Comparison of ENCODE assay signal across 12 cellular contexts in the genomic region with DNA sequence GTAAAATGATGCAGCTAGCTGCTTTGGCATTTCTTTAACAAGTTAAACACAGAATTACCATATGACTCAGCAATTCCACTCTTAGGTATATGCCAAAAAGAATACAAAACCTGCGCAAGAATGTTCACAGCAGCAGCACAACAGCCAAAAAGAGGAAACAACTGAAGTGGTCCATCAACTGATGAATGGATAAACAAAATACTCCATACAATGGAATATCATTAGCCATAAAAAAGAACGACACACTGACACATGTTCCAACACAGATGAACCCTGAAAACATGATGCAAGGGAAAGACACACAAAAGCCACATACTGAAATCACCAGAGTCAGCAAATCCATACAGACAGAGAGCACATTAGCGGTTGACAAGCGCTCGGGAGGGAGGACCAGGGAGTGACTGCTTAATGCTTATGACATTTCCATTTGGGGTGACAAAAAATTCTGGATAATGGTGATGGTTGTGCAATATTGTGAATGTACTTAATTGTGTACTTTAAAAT. TPM values are rescaled to one million over a fixed set of nuclear protein-coding genes. Genes with fewer than 3 reads are reported as not detected.
DNase-seq lines count a peak whose midpoint lies in the region; ATAC-seq, FAIRE-seq and TF ChIP-seq lines count a peak whose summit lies in the region.
"Had no signal": no experiment of that assay in that cellular context is flagged by ENCODE, and none has a peak within 500 bp of the region (broad histone marks: within the 10 kb centered on the region; RNA-seq: fewer than 3 reads in every experiment).

No MANE protein-coding gene starts in this region.

- H3K9me3 ChIP-seq in HepG2 (ENCODE audit: low read length) (no peaks in the 10 kb centered on the region), right lobe of liver (no peaks in the 10 kb centered on the region)

- in situ Hi-C loops in HepG2 (cut with HindIII; ENCODE audit: extremely low pct_ligation_motif_present, low pct_unique_long_range_greater_than_20kb), result no loop called here

- H3K4me1 Mint-ChIP-seq in activated T-helper 1 cell treated with anti-CD3 and anti-CD28 coated beads, Interleukin-12 subunit alpha, Interleukin-12 subunit beta, Interleukin-2, Interleukin-4 antibody, amounts not matched to agents 30 ng/mL and 10 ng/mL and 1 ng/mL, durations not matched to agents 14 hours and 24 hours and 36 hours (ENCODE audit: low read depth), result peaks cover 58% of the 10 kb centered on the region

- no peak for TF ChIP-seq EP300 in HepG2 (IDR thresholded peaks at IDR 0.05; ENCODE audit: low read depth in 2 of 2, low read length in 2 of 2)
- no peak for TF ChIP-seq EP300 in HepG2 (CRISPR knock-in tag; IDR thresholded peaks at IDR 0.05; ENCODE audit: borderline replicate concordance)

- H2AFZ ChIP-seq in HepG2 (ENCODE audit: low read length), result no peak overlapping the region

- H3K4me2 ChIP-seq in HepG2 (ENCODE audit: low read depth, low read length), result no peak overlapping the region; the same call in 1 of the 2 replicates

- H3K27me3 ChIP-seq in HepG2 (ENCODE audit: control insufficient read depth in 1 of 2, insufficient read depth in 2 of 2, low read length in 2 of 2) (no peaks in the 10 kb centered on the region), right lobe of liver (no peaks in the 10 kb centered on the region)

- intact Hi-C loops in HepG2 (cut with micrococcal nuclease; ENCODE audit: unreplicated experiment), result loop anchor here (5.0 kb wide), 1 partner anchor 48 kb away; the partner anchor contains the start of gene PROZ
- intact Hi-C loops in right lobe of liver (cut with DNase I), result loop anchor here in 1 of 2 donors (5.0 kb wide), 1 partner anchor 48 kb away; the partner anchor contains the start of gene PROZ
- intact Hi-C loops in activated T-helper 1 cell treated with anti-CD3 and anti-CD28 coated beads, Interleukin-12 subunit alpha, Interleukin-12 subunit beta, Interleukin-2, Interleukin-4 antibody, amounts not matched to agents 30 ng/mL and 10 ng/mL and 1 ng/mL, durations not matched to agents 14 hours and 24 hours and 36 hours (cut with micrococcal nuclease), result loop anchor here (5.0 kb wide), 1 partner anchor 518 kb away; no protein-coding TSS in a partner anchor

- H3K9me3 Mint-ChIP-seq in activated T-helper 1 cell treated with anti-CD3 and anti-CD28 coated beads, Interleukin-12 subunit alpha, Interleukin-12 subunit beta, Interleukin-2, Interleukin-4 antibody, amounts not matched to agents 30 ng/mL and 10 ng/mL and 1 ng/mL, durations not matched to agents 14 hours and 24 hours and 36 hours, result no peaks in the 10 kb centered on the region

- CTCF ChIA-PET in HepG2 (lab: Yijun Ruan, JAX; ENCODE audit: low intra/inter-chr PET ratio, low total read pairs), result no interaction called here

- no peak for ATAC-seq in HepG2
- ATAC-seq in right lobe of liver, result no peak
- ATAC-seq in GM21367 (IDR thresholded peaks at IDR 0.05; ENCODE audit: unreplicated experiment), result no peak

- H3K27ac ChIP-seq in HepG2 (ENCODE audit: extremely low read length, insufficient read depth, low read length), result no peak overlapping the region
- H3K27ac ChIP-seq in right lobe of liver, result peak overlapping the region in 1 of 3 donors; percentile 25

- no peak for FAIRE-seq in HepG2 (lab: Jason Lieb, UNC)
- FAIRE-seq: colon had no signal

- DNase-seq in HepG2 (ENCODE audit: low spot score), result no peak
- DNase-seq in right lobe of liver, result no peak
- DNase-seq in activated T-helper 1 cell treated with anti-CD3 and anti-CD28 coated beads, Interleukin-12 subunit alpha, Interleukin-12 subunit beta, Interleukin-2, Interleukin-4 antibody, amounts not matched to agents 30 ng/mL and 10 ng/mL and 1 ng/mL, durations not matched to agents 14 hours and 24 hours and 36 hours (ENCODE audit: low spot score), result no peak
- DNase-seq in fibroblast of the aortic adventitia (ENCODE audit: low read depth), result peak; percentile 83
- DNase-seq in stimulated activated CD4-positive, alpha-beta T cell treated with anti-CD3 and anti-CD28 coated beads, Interleukin-4, amount 100 ng/mL, for 24 hours, result no peak
- no peak for DNase-seq in NCI-H82 (lab: John Stamatoyannopoulos, UW)
- no peak for DNase-seq in NCI-H69 (lab: John Stamatoyannopoulos, UW)
- DNase-seq: NCI-H1436 treated with DMSO at 0.1 percent for 48 hours had no signal

- H3K4me1 ChIP-seq in HepG2 (ENCODE audit: insufficient read depth, low read length) (peaks cover 54% of the 10 kb centered on the region), right lobe of liver (peaks cover 0 to 36% (median 9%) of the 10 kb centered on the region in 4 donors)

- H3K4me3 ChIP-seq in HepG2 (replicated peaks in 1 of 3; ENCODE audit: insufficient read depth in 1 of 3, low read depth in 2 of 3, low read length in 3 of 3), result no peak overlapping the region
- H3K4me3 ChIP-seq in right lobe of liver, result no peak overlapping the region
- no peak overlapping the region for H3K4me3 ChIP-seq in fibroblast of the aortic adventitia (ENCODE audit: low read depth, low read length)

- H3K79me2 ChIP-seq in HepG2 (ENCODE audit: insufficient read depth, low read length), result peaks cover 86% of the 10 kb centered on the region

- TF ChIP-seq RAD21 in HepG2 (CRISPR knock-in tag; IDR thresholded peaks at IDR 0.05), result no peak

- peaks cover 0 to 19% of the 10 kb centered on the region in 2 experiments; a peak in 3 of 5 replicates for H3K36me3 ChIP-seq in HepG2 (replicated peaks in 1 of 2; ENCODE audit: control insufficient read depth in 1 of 2, insufficient read depth in 2 of 2, low read length in 2 of 2)
- no peaks in the 10 kb centered on the region for H3K36me3 ChIP-seq in right lobe of liver

- 98% methylated on average over 5 of the region's 5 CpGs for WGBS in HepG2 (ENCODE audit: low lambda C conversion rate)
- 29% methylated on average over 5 of the region's 5 CpGs for WGBS in right lobe of liver (ENCODE audit: insufficient coverage, low coverage, low lambda C conversion rate, missing lambda C conversion rate)

- peak overlapping the region; percentile 81 for H3K27ac Mint-ChIP-seq in activated T-helper 1 cell treated with anti-CD3 and anti-CD28 coated beads, Interleukin-12 subunit alpha, Interleukin-12 subunit beta, Interleukin-2, Interleukin-4 antibody, amounts not matched to agents 30 ng/mL and 10 ng/mL and 1 ng/mL, durations not matched to agents 14 hours and 24 hours and 36 hours

- H3K27me3 Mint-ChIP-seq in activated T-helper 1 cell treated with anti-CD3 and anti-CD28 coated beads, Interleukin-12 subunit alpha, Interleukin-12 subunit beta, Interleukin-2, Interleukin-4 antibody, amounts not matched to agents 30 ng/mL and 10 ng/mL and 1 ng/mL, durations not matched to agents 14 hours and 24 hours and 36 hours (ENCODE audit: insufficient read depth), result no peaks in the 10 kb centered on the region

- TF ChIP-seq POLR2A in HepG2 (IDR thresholded peaks at IDR 0.05; ENCODE audit: insufficient read depth in 1 of 2, low read depth in 2 of 2, low read length in 2 of 2) (0 out of 4 replicates have a peak, but pooled peaks of 1 of the 2 experiments have one; percentile 22), right lobe of liver (IDR thresholded peaks at IDR 0.05) (no peak)

- no peak overlapping the region for H3K9ac ChIP-seq in HepG2 (ENCODE audit: insufficient read depth, low read depth, low read length)

- peak overlapping the region; percentile 73 for H3K4me3 Mint-ChIP-seq in activated T-helper 1 cell treated with anti-CD3 and anti-CD28 coated beads, Interleukin-12 subunit alpha, Interleukin-12 subunit beta, Interleukin-2, Interleukin-4 antibody, amounts not matched to agents 30 ng/mL and 10 ng/mL and 1 ng/mL, durations not matched to agents 14 hours and 24 hours and 36 hours

- no TSS peak for BruUV-seq in HepG2 (replicated peaks; lab: Mats Ljungman, UMichigan)

- peaks cover 22% of the 10 kb centered on the region for H3K36me3 Mint-ChIP-seq in activated T-helper 1 cell treated with anti-CD3 and anti-CD28 coated beads, Interleukin-12 subunit alpha, Interleukin-12 subunit beta, Interleukin-2, Interleukin-4 antibody, amounts not matched to agents 30 ng/mL and 10 ng/mL and 1 ng/mL, durations not matched to agents 14 hours and 24 hours and 36 hours (ENCODE audit: low read depth)

- TF ChIP-seq CTCF in HepG2 (CRISPR knock-in tag; IDR thresholded peaks at IDR 0.05) (no peak), right lobe of liver (IDR thresholded peaks at IDR 0.05) (no peak), fibroblast of the aortic adventitia (IDR thresholded peaks at IDR 0.05; ENCODE audit: insufficient read depth, low read length) (no peak)

- POLR2A ChIA-PET in HepG2 (lab: Yijun Ruan, JAX), result no interaction called here

- peaks cover 12% of the 10 kb centered on the region for H4K20me1 ChIP-seq in HepG2 (ENCODE audit: insufficient read depth, low read length)

RNA-seq across cellular contexts. Expression of gene PCID2, which starts 3.0 kb away (rescaled TPM):
- total RNA-seq in HepG2 (2016; rRNA removed; fragmentation: Illumina TruSeq; extraction: Trizol), result 65.0 and 76.4 TPM in 2 replicates
- 16.3 and 17.9 TPM in 2 replicates for total RNA-seq in HepG2 (2016; cell fraction: cytosol; rRNA removed; fragmentation: Illumina TruSeq; extraction: Trizol; ENCODE audit: low read depth)
- total RNA-seq in HepG2 (2016; cell fraction: insoluble cytoplasmic fraction; rRNA removed; fragmentation: Illumina TruSeq; extraction: Trizol), result 67.6 and 78.5 TPM in 2 replicates
- 25.4 and 26.5 TPM in 2 replicates for total RNA-seq in HepG2 (2016; cell fraction: membrane; rRNA removed; fragmentation: Illumina TruSeq; extraction: Trizol)
- total RNA-seq in HepG2 (2016; cell fraction: nucleus; rRNA removed; fragmentation: Illumina TruSeq; extraction: Trizol), result 58.5 and 66.9 TPM in 2 replicates
- 104 and 111 TPM in 2 replicates for polyA plus RNA-seq in HepG2 (2011; rRNA removed)
- 47.7 and 57.2 TPM in 2 replicates for polyA plus RNA-seq in HepG2 (2011; cell fraction: cytosol; rRNA removed)
- 185 and 190 TPM in 2 replicates for polyA plus RNA-seq in HepG2 (2011; cell fraction: nucleus; rRNA removed)
- polyA plus RNA-seq in HepG2 (2012), result 56.8 and 63.4 TPM in 2 replicates
- polyA plus RNA-seq in HepG2 (2016; cell fraction: cytosol; fragmentation: Illumina TruSeq; extraction: Trizol; ENCODE audit: low read depth), result 9.0 and 9.1 TPM in 2 replicates
- polyA plus RNA-seq in HepG2 (2016; cell fraction: insoluble cytoplasmic fraction; fragmentation: Illumina TruSeq; extraction: Trizol; ENCODE audit: low read depth), result 68.7 and 72.7 TPM in 2 replicates
- polyA plus RNA-seq in HepG2 (2016; cell fraction: membrane; fragmentation: Illumina TruSeq; extraction: Trizol; ENCODE audit: low read depth), result 14.2 and 15.6 TPM in 2 replicates
- polyA plus RNA-seq in HepG2 (2016; cell fraction: nucleus; fragmentation: Illumina TruSeq; extraction: Trizol; ENCODE audit: insufficient read depth, low read depth), result 89.2 and 96.9 TPM in 2 replicates
- 52.5 and 174 TPM in 2 replicates for polyA minus RNA-seq in HepG2 (2011; rRNA and poly(A)+ RNA removed; ENCODE audit: low replicate concordance)
- polyA minus RNA-seq in HepG2 (2011; cell fraction: cytosol; rRNA and poly(A)+ RNA removed), result 23.5 and 34.0 TPM in 2 replicates
- polyA minus RNA-seq in HepG2 (2011; cell fraction: nucleus; rRNA and poly(A)+ RNA removed), result 161 and 207 TPM in 2 replicates
- total RNA-seq in right lobe of liver, result 10 to 100 TPM; 15.1 to 24.9 (median 19.4) TPM
- total RNA-seq in activated T-helper 1 cell treated with anti-CD3 and anti-CD28 coated beads, Interleukin-12 subunit alpha, Interleukin-12 subunit beta, Interleukin-2, Interleukin-4 antibody, amounts not matched to agents 30 ng/mL and 10 ng/mL and 1 ng/mL, durations not matched to agents 14 hours and 24 hours and 36 hours, result 71.5 and 78.9 TPM in 2 replicates
- total RNA-seq in fibroblast of the aortic adventitia (ENCODE audit: low replicate concordance), result 55.0 and 77.4 TPM in 2 replicates

RNA-seq across cellular contexts. Expression of gene CUL4A, which starts 3.9 kb away (rescaled TPM):
- total RNA-seq in HepG2 (2016; rRNA removed; fragmentation: Illumina TruSeq; extraction: Trizol) (75.3 and 95.5 TPM in 2 replicates), right lobe of liver (10 to 100 TPM; 29.2 to 75.8 (median 39.5) TPM), fibroblast of the aortic adventitia (ENCODE audit: low replicate concordance) (58.1 and 114 TPM in 2 replicates)
- total RNA-seq in HepG2 (2016; cell fraction: cytosol; rRNA removed; fragmentation: Illumina TruSeq; extraction: Trizol; ENCODE audit: low read depth), result 28.8 and 32.0 TPM in 2 replicates
- total RNA-seq in HepG2 (2016; cell fraction: insoluble cytoplasmic fraction; rRNA removed; fragmentation: Illumina TruSeq; extraction: Trizol), result 69.1 and 83.4 TPM in 2 replicates
- 51.1 and 52.1 TPM in 2 replicates for total RNA-seq in HepG2 (2016; cell fraction: membrane; rRNA removed; fragmentation: Illumina TruSeq; extraction: Trizol)
- 55.3 and 56.2 TPM in 2 replicates for total RNA-seq in HepG2 (2016; cell fraction: nucleus; rRNA removed; fragmentation: Illumina TruSeq; extraction: Trizol)
- polyA plus RNA-seq in HepG2 (2011; rRNA removed), result 51.2 and 60.8 TPM in 2 replicates
- 42.4 and 43.4 TPM in 2 replicates for polyA plus RNA-seq in HepG2 (2011; cell fraction: cytosol; rRNA removed)
- 121 and 126 TPM in 2 replicates for polyA plus RNA-seq in HepG2 (2011; cell fraction: nucleus; rRNA removed)
- polyA plus RNA-seq in HepG2 (2012), result 72.5 and 74.5 TPM in 2 replicates
- 28.6 and 31.9 TPM in 2 replicates for polyA plus RNA-seq in HepG2 (2016; cell fraction: cytosol; fragmentation: Illumina TruSeq; extraction: Trizol; ENCODE audit: low read depth)
- polyA plus RNA-seq in HepG2 (2016; cell fraction: insoluble cytoplasmic fraction; fragmentation: Illumina TruSeq; extraction: Trizol; ENCODE audit: low read depth), result 70.4 and 80.3 TPM in 2 replicates
- 28.8 and 29.9 TPM in 2 replicates for polyA plus RNA-seq in HepG2 (2016; cell fraction: membrane; fragmentation: Illumina TruSeq; extraction: Trizol; ENCODE audit: low read depth)
- polyA plus RNA-seq in HepG2 (2016; cell fraction: nucleus; fragmentation: Illumina TruSeq; extraction: Trizol; ENCODE audit: insufficient read depth, low read depth), result 99.2 and 101 TPM in 2 replicates
- 93.3 and 188 TPM in 2 replicates for polyA minus RNA-seq in HepG2 (2011; rRNA and poly(A)+ RNA removed; ENCODE audit: low replicate concordance)
- 29.4 and 37.2 TPM in 2 replicates for polyA minus RNA-seq in HepG2 (2011; cell fraction: cytosol; rRNA and poly(A)+ RNA removed)
- polyA minus RNA-seq in HepG2 (2011; cell fraction: nucleus; rRNA and poly(A)+ RNA removed), result 74.4 and 75.7 TPM in 2 replicates
- total RNA-seq in activated T-helper 1 cell treated with anti-CD3 and anti-CD28 coated beads, Interleukin-12 subunit alpha, Interleukin-12 subunit beta, Interleukin-2, Interleukin-4 antibody, amounts not matched to agents 30 ng/mL and 10 ng/mL and 1 ng/mL, durations not matched to agents 14 hours and 24 hours and 36 hours, result 86.5 and 89.9 TPM in 2 replicates

RNA-seq across cellular contexts. Expression of gene PROZ, which starts 47.0 kb away (rescaled TPM):
- 2.1 and 5.6 TPM in 2 replicates for total RNA-seq in HepG2 (2016; rRNA removed; fragmentation: Illumina TruSeq; extraction: Trizol)
- 0.20 and 0.35 TPM in 2 replicates for total RNA-seq in HepG2 (2016; cell fraction: cytosol; rRNA removed; fragmentation: Illumina TruSeq; extraction: Trizol; ENCODE audit: low read depth)
- total RNA-seq in HepG2 (2016; cell fraction: insoluble cytoplasmic fraction; rRNA removed; fragmentation: Illumina TruSeq; extraction: Trizol), result 1.9 and 5.3 TPM in 2 replicates
- total RNA-seq in HepG2 (2016; cell fraction: membrane; rRNA removed; fragmentation: Illumina TruSeq; extraction: Trizol), result 0.62 and 0.93 TPM in 2 replicates
- total RNA-seq in HepG2 (2016; cell fraction: nucleus; rRNA removed; fragmentation: Illumina TruSeq; extraction: Trizol), result 3.0 and 4.0 TPM in 2 replicates
- polyA plus RNA-seq in HepG2 (2011; rRNA removed), result 22.5 and 26.1 TPM in 2 replicates
- 14.4 and 16.0 TPM in 2 replicates for polyA plus RNA-seq in HepG2 (2011; cell fraction: cytosol; rRNA removed)
- polyA plus RNA-seq in HepG2 (2011; cell fraction: nucleus; rRNA removed), result 45.5 and 49.7 TPM in 2 replicates
- polyA plus RNA-seq in HepG2 (2012), result 12.7 and 14.1 TPM in 2 replicates
- 0.23 and 0.67 TPM in 2 replicates for polyA plus RNA-seq in HepG2 (2016; cell fraction: cytosol; fragmentation: Illumina TruSeq; extraction: Trizol; ENCODE audit: low read depth)
- 1.6 and 2.1 TPM in 2 replicates for polyA plus RNA-seq in HepG2 (2016; cell fraction: insoluble cytoplasmic fraction; fragmentation: Illumina TruSeq; extraction: Trizol; ENCODE audit: low read depth)
- 0.70 and 0.93 TPM in 2 replicates for polyA plus RNA-seq in HepG2 (2016; cell fraction: membrane; fragmentation: Illumina TruSeq; extraction: Trizol; ENCODE audit: low read depth)
- polyA plus RNA-seq in HepG2 (2016; cell fraction: nucleus; fragmentation: Illumina TruSeq; extraction: Trizol; ENCODE audit: insufficient read depth, low read depth), result 10.7 and 11.6 TPM in 2 replicates
- polyA minus RNA-seq in HepG2 (2011; rRNA and poly(A)+ RNA removed; ENCODE audit: low replicate concordance), result 5.4 TPM in 1 of 2 replicates, not detected in the other
- 4.9 and 8.4 TPM in 2 replicates for polyA minus RNA-seq in HepG2 (2011; cell fraction: cytosol; rRNA and poly(A)+ RNA removed)
- polyA minus RNA-seq in HepG2 (2011; cell fraction: nucleus; rRNA and poly(A)+ RNA removed), result 3.1 and 4.4 TPM in 2 replicates
- 10 to 100 TPM; 11.2 to 71.2 (median 56.9) TPM for total RNA-seq in right lobe of liver
- total RNA-seq in activated T-helper 1 cell treated with anti-CD3 and anti-CD28 coated beads, Interleukin-12 subunit alpha, Interleukin-12 subunit beta, Interleukin-2, Interleukin-4 antibody, amounts not matched to agents 30 ng/mL and 10 ng/mL and 1 ng/mL, durations not matched to agents 14 hours and 24 hours and 36 hours, result not detected in 2 replicates
- total RNA-seq in fibroblast of the aortic adventitia (ENCODE audit: low replicate concordance), result not detected in 2 replicates
- total RNA-seq: myocyte, subcutaneous adipose tissue had no signal
